Comparison of ENCODE assay signal across 7 cellular contexts in the genomic region with DNA sequence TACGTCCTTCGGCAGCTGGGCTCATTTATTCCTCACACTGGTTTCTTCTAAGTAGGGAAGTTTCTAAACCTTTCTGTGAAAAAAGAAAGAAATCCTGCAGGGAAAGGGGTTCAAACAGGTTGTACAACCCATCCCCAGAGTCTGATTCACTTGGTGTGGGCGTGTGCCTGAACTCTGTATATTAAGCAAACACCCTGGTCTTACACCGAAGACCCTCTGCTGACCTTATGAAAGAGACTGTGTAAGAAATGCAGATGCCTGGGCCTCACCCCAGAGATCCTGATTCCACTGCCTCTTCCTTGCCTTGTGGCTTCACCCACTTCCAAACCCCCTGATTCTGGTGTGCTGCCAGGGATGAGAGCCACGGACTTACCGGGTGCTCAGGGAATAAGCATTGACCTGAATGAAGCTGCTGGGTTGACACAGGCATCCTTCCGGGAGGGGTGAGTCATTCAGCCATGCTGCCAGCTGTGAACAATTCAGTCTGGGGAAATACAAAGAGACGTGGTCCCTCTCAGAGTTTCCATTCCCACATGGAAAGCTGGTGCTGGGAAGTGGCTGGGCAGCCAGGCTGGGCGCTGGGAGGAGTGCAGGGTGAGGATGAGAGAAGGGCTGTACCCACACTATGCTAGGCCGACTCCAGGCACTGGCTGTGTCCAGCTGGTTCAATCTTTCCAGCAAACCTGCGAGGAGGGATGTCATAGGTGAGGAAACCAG. TPM values are rescaled to one million over a fixed set of nuclear protein-coding genes. Genes with fewer than 3 reads are reported as not detected.
DNase-seq lines count a peak whose midpoint lies in the region; ATAC-seq and TF ChIP-seq lines count a peak whose summit lies in the region.

No MANE protein-coding gene starts in this region.

- no peak for TF ChIP-seq POLR2A in stomach (IDR thresholded peaks at IDR 0.05)

- H3K4me3 ChIP-seq in right atrium auricular region (no peak overlapping the region), stomach (no peak overlapping the region)

- H3K9me3 ChIP-seq in right atrium auricular region, result no peaks in the 10 kb centered on the region
- H3K9me3 ChIP-seq in stomach, result no peaks in the 10 kb centered on the region

- peaks cover 3% of the 10 kb centered on the region for H3K27me3 Mint-ChIP-seq in WTC11 (ENCODE audit: low read depth)

- CTCF ChIA-PET in WTC11 (lab: Charles Lee), result interaction anchor here (0.7 to 4.7 kb wide), 5 partner anchors 8 to 162 kb away, joined by 3 to 19 read pairs (median 4); no protein-coding TSS in a partner anchor

- 45 to 54% (median 53%) methylated on average over 11 of the region's 11 CpGs for WGBS in stomach, 5 donors

- in situ Hi-C loops in G401 (cut with HindIII; ENCODE audit: low sequenced_read_pairs), result no loop called here

- H3K36me3 Mint-ChIP-seq in WTC11, result no peaks in the 10 kb centered on the region

- no peak for TF ChIP-seq EP300 in stomach (IDR thresholded peaks at IDR 0.05)

- peak; percentile 34 for ATAC-seq in WTC11
- ATAC-seq in HG03442 (IDR thresholded peaks at IDR 0.05; ENCODE audit: unreplicated experiment), result no peak

- H3K27ac Mint-ChIP-seq in WTC11, result no peak overlapping the region

- H3K4me1 ChIP-seq in right atrium auricular region (peaks cover 0 to 16% of the 10 kb centered on the region in 2 donors), stomach (peaks cover 5 to 16% (median 11%) of the 10 kb centered on the region in 4 donors)

- peak; percentile 56 for DNase-seq in HS-27A (ENCODE audit: low read depth)
- no peak for DNase-seq in WTC11 (ENCODE audit: low spot score)
- DNase-seq in right atrium auricular region (ENCODE audit: low spot score), result peak; percentile 91
- peak; percentile 55 for DNase-seq in stomach
- DNase-seq in G401 (ENCODE audit: low spot score), result no peak
- DNase-seq in NCI-H2029 (lab: John Stamatoyannopoulos, UW), result no peak

- H3K27ac ChIP-seq in right atrium auricular region, result no peak overlapping the region
- H3K27ac ChIP-seq in stomach, result peak overlapping the region in 4 of 5 donors; percentile 39 to 62 (median 51)

- no peak overlapping the region for H3K4me3 Mint-ChIP-seq in WTC11

- H3K4me1 Mint-ChIP-seq in WTC11, result peaks cover 26% of the 10 kb centered on the region

- H3K36me3 ChIP-seq in right atrium auricular region (no peaks in the 10 kb centered on the region), stomach (no peaks in the 10 kb centered on the region)

- intact Hi-C loops in stomach (cut with DNase I; ENCODE audit: low total_unique reads), result no loop called here

- no peaks in the 10 kb centered on the region for H3K27me3 ChIP-seq in right atrium auricular region
- H3K27me3 ChIP-seq in stomach, result no peaks in the 10 kb centered on the region

- no peaks in the 10 kb centered on the region for H3K9me3 Mint-ChIP-seq in WTC11

- POLR2A ChIA-PET in WTC11 (lab: Charles Lee), result interaction anchor here (0.5 to 1.5 kb wide), 3 partner anchors 26 to 119 kb away, joined by 3 to 7 read pairs (median 3); no protein-coding TSS in a partner anchor

- TF ChIP-seq CTCF in WTC11 (IDR thresholded peaks at IDR 0.05), result no peak
- no peak for TF ChIP-seq CTCF in right atrium auricular region (IDR thresholded peaks at IDR 0.05)
- TF ChIP-seq CTCF in stomach (IDR thresholded peaks at IDR 0.05), result no peak

TF ChIP-seq in WTC11, 78 proteins besides CTCF, POLR2A, EP300 and RAD21:
- no peak for TF ChIP-seq ZBTB21 (CRISPR knock-in tag; IDR thresholded peaks at IDR 0.05; ENCODE audit: borderline replicate concordance)
- no peak for TF ChIP-seq ETV6 (CRISPR knock-in tag; IDR thresholded peaks at IDR 0.05)
- TF ChIP-seq CREM (CRISPR knock-in tag; IDR thresholded peaks at IDR 0.05), result no peak
- TF ChIP-seq RORB (CRISPR knock-in tag; IDR thresholded peaks at IDR 0.05), result no peak
- no peak for TF ChIP-seq ZNF416 (CRISPR knock-in tag; IDR thresholded peaks at IDR 0.05)
- no peak for TF ChIP-seq HMGA2 (CRISPR knock-in tag; IDR thresholded peaks at IDR 0.05)
- TF ChIP-seq SMAD3 (CRISPR knock-in tag; IDR thresholded peaks at IDR 0.05; ENCODE audit: borderline replicate concordance), result no peak
- no peak for TF ChIP-seq IRF2 (CRISPR knock-in tag; IDR thresholded peaks at IDR 0.05; ENCODE audit: borderline replicate concordance, low read depth)
- no peak for TF ChIP-seq SOX15 (CRISPR knock-in tag; IDR thresholded peaks at IDR 0.05)
- TF ChIP-seq TEAD1 (CRISPR knock-in tag; IDR thresholded peaks at IDR 0.05), result no peak
- no peak for TF ChIP-seq IRF1 (CRISPR knock-in tag; IDR thresholded peaks at IDR 0.05)
- TF ChIP-seq, protein P1, sequence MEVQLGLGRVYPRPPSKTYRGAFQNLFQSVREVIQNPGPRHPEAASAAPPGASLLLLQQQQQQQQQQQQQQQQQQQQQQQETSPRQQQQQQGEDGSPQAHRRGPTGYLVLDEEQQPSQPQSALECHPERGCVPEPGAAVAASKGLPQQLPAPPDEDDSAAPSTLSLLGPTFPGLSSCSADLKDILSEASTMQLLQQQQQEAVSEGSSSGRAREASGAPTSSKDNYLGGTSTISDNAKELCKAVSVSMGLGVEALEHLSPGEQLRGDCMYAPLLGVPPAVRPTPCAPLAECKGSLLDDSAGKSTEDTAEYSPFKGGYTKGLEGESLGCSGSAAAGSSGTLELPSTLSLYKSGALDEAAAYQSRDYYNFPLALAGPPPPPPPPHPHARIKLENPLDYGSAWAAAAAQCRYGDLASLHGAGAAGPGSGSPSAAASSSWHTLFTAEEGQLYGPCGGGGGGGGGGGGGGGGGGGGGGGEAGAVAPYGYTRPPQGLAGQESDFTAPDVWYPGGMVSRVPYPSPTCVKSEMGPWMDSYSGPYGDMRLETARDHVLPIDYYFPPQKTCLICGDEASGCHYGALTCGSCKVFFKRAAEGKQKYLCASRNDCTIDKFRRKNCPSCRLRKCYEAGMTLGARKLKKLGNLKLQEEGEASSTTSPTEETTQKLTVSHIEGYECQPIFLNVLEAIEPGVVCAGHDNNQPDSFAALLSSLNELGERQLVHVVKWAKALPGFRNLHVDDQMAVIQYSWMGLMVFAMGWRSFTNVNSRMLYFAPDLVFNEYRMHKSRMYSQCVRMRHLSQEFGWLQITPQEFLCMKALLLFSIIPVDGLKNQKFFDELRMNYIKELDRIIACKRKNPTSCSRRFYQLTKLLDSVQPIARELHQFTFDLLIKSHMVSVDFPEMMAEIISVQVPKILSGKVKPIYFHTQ (CRISPR knock-in tag; IDR thresholded peaks at IDR 0.05), result no peak
- TF ChIP-seq, protein P2, sequence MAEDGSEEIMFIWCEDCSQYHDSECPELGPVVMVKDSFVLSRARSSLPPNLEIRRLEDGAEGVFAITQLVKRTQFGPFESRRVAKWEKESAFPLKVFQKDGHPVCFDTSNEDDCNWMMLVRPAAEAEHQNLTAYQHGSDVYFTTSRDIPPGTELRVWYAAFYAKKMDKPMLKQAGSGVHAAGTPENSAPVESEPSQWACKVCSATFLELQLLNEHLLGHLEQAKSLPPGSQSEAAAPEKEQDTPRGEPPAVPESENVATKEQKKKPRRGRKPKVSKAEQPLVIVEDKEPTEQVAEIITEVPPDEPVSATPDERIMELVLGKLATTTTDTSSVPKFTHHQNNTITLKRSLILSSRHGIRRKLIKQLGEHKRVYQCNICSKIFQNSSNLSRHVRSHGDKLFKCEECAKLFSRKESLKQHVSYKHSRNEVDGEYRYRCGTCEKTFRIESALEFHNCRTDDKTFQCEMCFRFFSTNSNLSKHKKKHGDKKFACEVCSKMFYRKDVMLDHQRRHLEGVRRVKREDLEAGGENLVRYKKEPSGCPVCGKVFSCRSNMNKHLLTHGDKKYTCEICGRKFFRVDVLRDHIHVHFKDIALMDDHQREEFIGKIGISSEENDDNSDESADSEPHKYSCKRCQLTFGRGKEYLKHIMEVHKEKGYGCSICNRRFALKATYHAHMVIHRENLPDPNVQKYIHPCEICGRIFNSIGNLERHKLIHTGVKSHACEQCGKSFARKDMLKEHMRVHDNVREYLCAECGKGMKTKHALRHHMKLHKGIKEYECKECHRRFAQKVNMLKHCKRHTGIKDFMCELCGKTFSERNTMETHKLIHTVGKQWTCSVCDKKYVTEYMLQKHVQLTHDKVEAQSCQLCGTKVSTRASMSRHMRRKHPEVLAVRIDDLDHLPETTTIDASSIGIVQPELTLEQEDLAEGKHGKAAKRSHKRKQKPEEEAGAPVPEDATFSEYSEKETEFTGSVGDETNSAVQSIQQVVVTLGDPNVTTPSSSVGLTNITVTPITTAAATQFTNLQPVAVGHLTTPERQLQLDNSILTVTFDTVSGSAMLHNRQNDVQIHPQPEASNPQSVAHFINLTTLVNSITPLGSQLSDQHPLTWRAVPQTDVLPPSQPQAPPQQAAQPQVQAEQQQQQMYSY (CRISPR knock-in tag; IDR thresholded peaks at IDR 0.05), result no peak

RNA-seq across cellular contexts. Expression of gene ACTN1, which starts 26.5 kb away (rescaled TPM):
- total RNA-seq in WTC11 (2021) (196 to 198 TPM (median 197 TPM) in 3 replicates), right atrium auricular region (100 to 1,000 TPM; 170 to 316 TPM), stomach (100 to 1,000 TPM; 191 to 504 (median 237) TPM)
- polyA plus RNA-seq in stomach, result 10 to 100 TPM; 25.7 to 87.7 (median 43.6) TPM
- 78.8 and 90.9 TPM in 2 replicates for total RNA-seq in G401 (2014; rRNA removed; shearing (Covaris generic))

Comparison
In these comparisons a context has a peak if more than half of its experiments do, and no peak if none do; other contexts are left out.
1. DNase-seq: peak in HS-27A (single experiment), right atrium auricular region (single experiment) and stomach (single experiment); none in WTC11 (single experiment), G401 (single experiment) and NCI-H2029 (single experiment).
2. H3K27ac ChIP-seq: peak in stomach (4 of 5); none in right atrium auricular region (0 of 2).